Comparison of ENCODE assay signal across 11 cellular contexts in the genomic region with DNA sequence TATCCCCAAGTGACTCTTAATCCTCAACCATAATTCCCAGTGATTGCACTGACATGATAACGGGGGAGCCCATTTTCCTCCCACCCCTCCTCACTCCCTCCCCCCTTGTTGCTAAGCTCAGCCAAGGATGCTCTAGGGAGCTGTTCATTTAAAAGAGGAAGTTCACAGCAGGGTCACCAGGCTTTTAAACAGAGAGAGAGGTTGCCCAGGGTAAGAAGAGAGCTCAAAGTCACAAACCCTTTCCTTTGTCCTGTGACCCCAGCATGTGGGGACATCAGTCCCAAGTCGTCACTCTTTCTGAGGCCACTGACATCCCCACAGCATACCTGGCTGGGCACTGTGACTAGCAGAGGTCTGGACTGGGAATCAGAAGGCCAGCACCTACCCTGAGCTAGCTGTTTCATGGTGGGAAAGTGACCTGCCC.
DNase-seq lines count a peak whose midpoint lies in the region; ATAC-seq and TF ChIP-seq lines count a peak whose summit lies in the region.
"Had no signal": no experiment of that assay in that cellular context is flagged by ENCODE, and none has a peak within 500 bp of the region (broad histone marks: within the 10 kb centered on the region; RNA-seq: fewer than 3 reads in every experiment).

No MANE protein-coding gene starts in this region.

- H3K27me3 ChIP-seq in adrenal gland: no peaks in the 10 kb centered on the region
- H3K27me3 ChIP-seq: stomach had no signal

- no peaks in the 10 kb centered on the region for H3K9me3 ChIP-seq in adrenal gland (replicated peaks in 1 of 3)
- H3K9me3 ChIP-seq: stomach had no signal

- peaks cover 0 to 6% of the 10 kb centered on the region in 2 donors for H3K4me1 ChIP-seq in adrenal gland (replicated peaks in 1 of 2)

- H3K4me1 Mint-ChIP-seq in nephron: peaks cover 73% of the 10 kb centered on the region

- H3K36me3 Mint-ChIP-seq in nephron (ENCODE audit: low read depth): no peaks in the 10 kb centered on the region

- TF ChIP-seq POLR2A in adrenal gland (IDR thresholded peaks at IDR 0.05): no peak

- WGBS in adrenal gland, 4 donors: 45 to 56% (median 52%) methylated on average over 2 of the region's 2 CpGs

- intact Hi-C loops in adrenal gland (cut with DNase I): no loop called here

- TF ChIP-seq CTCF in adrenal gland (IDR thresholded peaks at IDR 0.05): no peak
- no peak for TF ChIP-seq CTCF in nephron (IDR thresholded peaks at IDR 0.05; ENCODE audit: unreplicated experiment in 3 of 3)

- H3K27ac Mint-ChIP-seq in nephron: peak overlapping the region; percentile 30 to 76 (median 46)

- H3K27ac ChIP-seq in adrenal gland: peak overlapping the region in 1 of 5 donors; percentile 14

- H3K4me3 Mint-ChIP-seq in nephron: peak overlapping the region in 2 of 3 experiments; percentile 7 to 19

- peak; percentile 68 for ATAC-seq in GM18868 (IDR thresholded peaks at IDR 0.05; ENCODE audit: unreplicated experiment)
- no peak for ATAC-seq in GM19452 (IDR thresholded peaks at IDR 0.05; ENCODE audit: unreplicated experiment)
- no peak for ATAC-seq in HG03378 (IDR thresholded peaks at IDR 0.05; ENCODE audit: unreplicated experiment)
- no peak for ATAC-seq in HG02798 (IDR thresholded peaks at IDR 0.05; ENCODE audit: poor library complexity, unreplicated experiment)

- no peaks in the 10 kb centered on the region for H3K36me3 ChIP-seq in adrenal gland (replicated peaks in 1 of 2)
- H3K36me3 ChIP-seq: stomach had no signal

- peaks cover 4% of the 10 kb centered on the region for H3K27me3 Mint-ChIP-seq in nephron (ENCODE audit: low read depth)

- H3K9me3 Mint-ChIP-seq in nephron: no peaks in the 10 kb centered on the region

- peak; percentile 76 for DNase-seq in NCI-H1436 (lab: John Stamatoyannopoulos, UW)
- DNase-seq in adrenal gland: peak in 4 of 7 donors; percentile 15 to 57 (median 24)
- DNase-seq in NK-92 (lab: John Stamatoyannopoulos, UW; ENCODE audit: unreplicated experiment): no peak
- DNase-seq: activated T-cell treated with anti-CD3 and anti-CD28 coated beads, Interleukin-2, amount 50 U/mL, for 1 hour; HCEC 1CT; stomach had no signal

- no peak overlapping the region for H3K4me3 ChIP-seq in adrenal gland
- H3K4me3 ChIP-seq: stomach had no signal
